In genomic region chr1:51234721-51235425, GRCh38 we compare ENCODE assay signal across 8 cellular contexts. TPM values are rescaled to one million over a fixed set of nuclear protein-coding genes. Genes with fewer than 3 reads are reported as not detected.
DNase-seq lines count a peak whose midpoint lies in the region; ATAC-seq and TF ChIP-seq lines count a peak whose summit lies in the region.

No MANE protein-coding gene starts in this region.

- H3K9me3 Mint-ChIP-seq in activated naive CD4-positive, alpha-beta T cell treated with anti-CD3 and anti-CD28 coated beads for 36 hours = no peaks in the 10 kb centered on the region

- no peak for TF ChIP-seq CTCF in Peyer's patch (IDR thresholded peaks at IDR 0.05)
- TF ChIP-seq CTCF in heart left ventricle (IDR thresholded peaks at IDR 0.05) = no peak

- H3K4me1 ChIP-seq in Peyer's patch (peaks cover 0 to 29% (median 7%) of the 10 kb centered on the region in 4 donors), heart left ventricle (peaks cover 0 to 34% (median 31%) of the 10 kb centered on the region in 12 donors)

- no peaks in the 10 kb centered on the region for H3K27me3 Mint-ChIP-seq in activated naive CD4-positive, alpha-beta T cell treated with anti-CD3 and anti-CD28 coated beads for 36 hours (ENCODE audit: low read depth)

- peak overlapping the region; percentile 96 for H3K4me3 Mint-ChIP-seq in activated naive CD4-positive, alpha-beta T cell treated with anti-CD3 and anti-CD28 coated beads for 36 hours

- peak; percentile 69 for ATAC-seq in GM21786 (IDR thresholded peaks at IDR 0.05; ENCODE audit: unreplicated experiment)
- ATAC-seq in heart left ventricle = peak in 1 of 4 donors; percentile 18

- CTCF ChIA-PET in activated naive CD4-positive, alpha-beta T cell treated with anti-CD3 and anti-CD28 coated beads for 36 hours (lab: Charles Lee) = interaction anchor here (1.5 kb wide), 1 partner anchor 43 kb away, joined by 3 read pairs; no protein-coding TSS in a partner anchor

- H3K27ac ChIP-seq in Peyer's patch (peak overlapping the region; percentile 95 to 98 (median 97)), heart left ventricle (peak overlapping the region; percentile 90 to 98 (median 96))

- 68 to 81% (median 73%) methylated on average over 8 of the region's 8 CpGs for WGBS in heart left ventricle, 4 donors

- TF ChIP-seq POLR2A in Peyer's patch (IDR thresholded peaks at IDR 0.05) = no peak
- TF ChIP-seq POLR2A in heart left ventricle (IDR thresholded peaks at IDR 0.05) = no peak

- H3K27me3 ChIP-seq in Peyer's patch (no peaks in the 10 kb centered on the region), heart left ventricle (no peaks in the 10 kb centered on the region)

- H3K4me1 Mint-ChIP-seq in activated naive CD4-positive, alpha-beta T cell treated with anti-CD3 and anti-CD28 coated beads for 36 hours (ENCODE audit: low read depth) = peaks cover 28% of the 10 kb centered on the region

- no peaks in the 10 kb centered on the region for H3K9me3 ChIP-seq in Peyer's patch
- no peaks in the 10 kb centered on the region for H3K9me3 ChIP-seq in heart left ventricle

- no peaks in the 10 kb centered on the region for H3K36me3 Mint-ChIP-seq in activated naive CD4-positive, alpha-beta T cell treated with anti-CD3 and anti-CD28 coated beads for 36 hours (ENCODE audit: low read depth)

- DNase-seq in Daoy (ENCODE audit: low read depth) (peak; percentile 81), LHCN-M2 (ENCODE audit: low read depth) (peak; percentile 63), Peyer's patch (peak; percentile 68 to 95 (median 89)), heart left ventricle (peak; percentile 40 to 75 (median 61)), renal cortical epithelial cell (ENCODE audit: low read depth) (peak; percentile 88), SKM-1 (lab: John Stamatoyannopoulos, UW; ENCODE audit: unreplicated experiment) (no peak)
- DNase-seq in activated naive CD4-positive, alpha-beta T cell treated with anti-CD3 and anti-CD28 coated beads for 36 hours = peak; percentile 82

- H3K36me3 ChIP-seq in Peyer's patch (no peaks in the 10 kb centered on the region), heart left ventricle (no peaks in the 10 kb centered on the region)

- H3K4me3 ChIP-seq in Peyer's patch (peak overlapping the region in 2 of 4 donors; percentile 87 to 96), heart left ventricle (peak overlapping the region in 7 of 12 donors; percentile 79 to 97 (median 93))

- intact Hi-C loops in activated naive CD4-positive, alpha-beta T cell treated with anti-CD3 and anti-CD28 coated beads for 36 hours (cut with micrococcal nuclease) = loop anchor here (5.0 kb wide), 2 partner anchors 282 to 822 kb away; partner anchors contain the start of genes BTF3L4, EPS15 and TXNDC12
- intact Hi-C loops in heart left ventricle (cut with DNase I) = loop anchor here in 6 of 10 donors (5.0 to 10.0 kb wide), 5 partner anchors 60 to 280 kb away; partner anchors contain the start of genes CDKN2C (in 1 of the 6) and EPS15 (in 1 of the 6)

- H3K27ac Mint-ChIP-seq in activated naive CD4-positive, alpha-beta T cell treated with anti-CD3 and anti-CD28 coated beads for 36 hours = peak overlapping the region; percentile 2

RNA-seq across cellular contexts. Expression of gene RNF11, which starts 1.2 kb away (rescaled TPM):
- 85.1 and 93.8 TPM in 2 replicates for total RNA-seq in Daoy (2014; rRNA removed; shearing (Covaris generic))
- 99.9 and 111 TPM in 2 replicates for total RNA-seq in LHCN-M2 (2014; rRNA removed)
- 107 TPM for polyA plus RNA-seq in LHCN-M2 (2012)
- total RNA-seq in Peyer's patch = 100 to 1,000 TPM in 1 of 4 donors, 10 to 100 TPM in 3; 58.6 to 101 (median 75.6) TPM
- 10 to 100 TPM; 14.9 to 17.7 TPM for total RNA-seq in activated naive CD4-positive, alpha-beta T cell treated with anti-CD3 and anti-CD28 coated beads for 36 hours
- 100 to 1,000 TPM in 7 of 9 donors, 10 to 100 TPM in 2; 77.3 to 139 (median 107) TPM for total RNA-seq in heart left ventricle
- 100 to 1,000 TPM in 1 of 2 donors, 10 to 100 TPM in 1; 42.4 to 143 TPM for polyA plus RNA-seq in heart left ventricle
- total RNA-seq in renal cortical epithelial cell = 117 and 165 TPM in 2 replicates
